21 cellular contexts compared by ENCODE assay signal in the genomic region with DNA sequence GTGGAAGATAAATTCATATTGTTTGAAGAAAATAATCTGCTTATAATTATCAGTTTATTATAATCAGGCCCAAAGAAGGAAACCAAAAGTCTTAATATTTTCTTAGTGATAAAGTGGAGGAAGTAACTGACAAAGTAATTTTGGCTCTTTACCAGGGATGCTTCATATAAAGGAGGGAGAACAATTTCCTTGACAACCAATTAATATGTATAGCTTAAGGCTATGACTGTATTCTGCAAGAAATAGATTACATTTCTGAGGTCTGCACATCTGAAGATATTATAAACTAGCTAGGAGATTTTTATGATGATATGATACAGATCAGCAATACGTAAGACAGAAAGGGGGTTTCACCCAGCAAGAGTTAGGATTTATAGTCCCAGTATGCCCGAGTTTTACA.
"Had no signal": no experiment of that assay in that cellular context is flagged by ENCODE, and none has a peak within 500 bp of the region (broad histone marks: within the 10 kb centered on the region; RNA-seq: fewer than 3 reads in every experiment).

No MANE protein-coding gene starts in this region.

- H3K36me3 ChIP-seq: neutrophil, right lobe of liver, transverse colon had no signal

- H3K27me3 ChIP-seq: neutrophil, right lobe of liver, testis, transverse colon had no signal

- DNase-seq: activated B cell treated with CpG ODN at 0.5 μM for 24 hours; activated CD4-positive, alpha-beta T cell treated with anti-CD3 and anti-CD28 coated beads, Interleukin-2, amount 50 U/mL, for 1 hour; activated CD8-positive, alpha-beta memory T cell treated with anti-CD3 and anti-CD28 coated beads, Interleukin-2, amount 10 ng/mL, durations not matched to agents 7 days and 5 days; activated CD8-positive, alpha-beta T cell treated with anti-CD3 and anti-CD28 coated beads, Interleukin-2, amount 10 ng/mL, durations not matched to agents 7 days and 5 days; activated naive CD8-positive, alpha-beta T cell treated with anti-CD3 and anti-CD28 coated beads, Interleukin-2, amount 50 U/mL, for 24 hours; activated T-cell treated with anti-CD3 and anti-CD28 coated beads, Interleukin-2, amount 50 U/mL, for 48 hours; amygdala; caudate nucleus; cortex of kidney; effector memory CD8-positive, alpha-beta T cell; islet precursor cell; mammary epithelial cell; naive B cell; nephron progenitor cell; right lobe of liver; stimulated activated CD4-positive, alpha-beta T cell treated with anti-CD3 and anti-CD28 coated beads, Interleukin-2, amount 100 ng/mL, for 48 hours; stimulated activated naive CD8-positive, alpha-beta T cell treated with anti-CD3 and anti-CD28 coated beads, Interleukin-15, Interleukin-2, amounts not matched to agents 100 U/mL and 50 U/mL, for 24 hours; T1000; testis; transverse colon had no signal

- H3K4me3 ChIP-seq: right lobe of liver, testis, transverse colon had no signal

- H3K9me3 ChIP-seq: neutrophil, right lobe of liver, testis had no signal

- H3K4me1 ChIP-seq: right lobe of liver, testis, transverse colon had no signal

- H3K27ac ChIP-seq: neutrophil, right lobe of liver, testis, transverse colon had no signal

- ATAC-seq: activated CD8-positive, alpha-beta T cell treated with anti-CD3 and anti-CD28 coated beads, Interleukin-2, amount 10 ng/mL, durations not matched to agents 7 days and 5 days; activated naive CD8-positive, alpha-beta T cell treated with anti-CD3 and anti-CD28 coated beads, Interleukin-2, amount 50 U/mL, for 24 hours; effector memory CD8-positive, alpha-beta T cell; right lobe of liver; stimulated activated naive CD8-positive, alpha-beta T cell treated with anti-CD3 and anti-CD28 coated beads, Interleukin-15, Interleukin-2, amounts not matched to agents 100 U/mL and 50 U/mL, for 24 hours had no signal
